In the genomic region with DNA sequence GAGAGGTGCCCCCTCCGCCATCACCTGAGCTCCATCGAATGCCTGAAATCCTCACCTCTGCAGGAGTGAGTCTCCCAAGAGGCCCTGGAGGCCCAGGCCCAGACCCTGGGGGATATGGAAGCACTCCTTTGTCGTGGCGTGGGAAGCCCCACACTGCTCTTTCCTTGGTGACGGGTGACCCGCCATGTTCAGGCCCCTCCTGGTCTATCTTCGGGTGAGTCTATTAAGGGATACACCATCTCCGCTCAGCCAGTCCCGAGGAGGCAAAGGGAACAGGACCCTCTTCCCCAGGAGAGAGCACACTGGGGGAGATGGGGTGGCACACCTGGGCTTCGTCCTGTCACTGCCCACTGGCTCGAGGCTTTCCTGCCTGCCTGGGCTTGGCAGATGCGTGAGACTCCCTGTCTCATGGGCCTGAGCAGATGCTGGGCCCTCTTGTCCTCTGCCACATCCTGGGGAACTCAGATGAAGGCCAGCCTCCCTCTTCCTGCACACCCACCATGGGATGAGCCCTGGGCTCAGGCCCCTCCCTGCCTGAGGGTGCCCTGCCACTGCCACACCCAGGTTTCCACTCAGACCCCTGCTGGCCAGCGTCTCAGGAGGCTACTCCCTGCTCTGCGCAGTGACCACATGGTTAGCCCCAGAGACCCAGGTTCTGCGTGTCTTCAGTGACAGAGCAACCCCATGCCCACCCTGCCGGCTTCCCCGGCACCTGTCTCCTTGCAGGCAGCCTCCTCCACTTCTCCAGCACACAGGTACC, we compare ENCODE assay signal across 26 cellular contexts. TPM values are rescaled to one million over a fixed set of nuclear protein-coding genes. Genes with fewer than 3 reads are reported as not detected.
DNase-seq lines count a peak whose midpoint lies in the region; ATAC-seq, FAIRE-seq and TF ChIP-seq lines count a peak whose summit lies in the region.
"Had no signal": no experiment of that assay in that cellular context is flagged by ENCODE, and none has a peak within 500 bp of the region (broad histone marks: within the 10 kb centered on the region; RNA-seq: fewer than 3 reads in every experiment).

No MANE protein-coding gene starts in this region.

- H3K9me3 Mint-ChIP-seq in glutamatergic neuron (ENCODE audit: unreplicated experiment): peaks cover 8% of the 10 kb centered on the region
- H3K9me3 Mint-ChIP-seq in natural killer cell treated with Interleukin-12 subunit alpha and Interleukin-12 subunit beta and Interleukin-15 and Interleukin-18, amount 100 ng/mL, for 72 hours: no peaks in the 10 kb centered on the region
- H3K9me3 Mint-ChIP-seq: activated naive CD4-positive, alpha-beta T cell treated with anti-CD3 and anti-CD28 coated beads for 36 hours; activated T-cell treated with anti-CD3 and anti-CD28 coated beads, Interleukin-2, amount 50 U/mL, for 4 hours had no signal

- TF ChIP-seq POLR2A in GM12891 (IDR thresholded peaks at IDR 0.05; ENCODE audit: low read depth, low read length): no peak
- no peak for TF ChIP-seq POLR2A in GM12892 (IDR thresholded peaks at IDR 0.05; ENCODE audit: low read depth, low read length)

- no peak for TF ChIP-seq CTCF in glutamatergic neuron (IDR thresholded peaks at IDR 0.05; ENCODE audit: partially characterized antibody, unreplicated experiment)

- no peaks in the 10 kb centered on the region for H3K36me3 Mint-ChIP-seq in glutamatergic neuron (ENCODE audit: unreplicated experiment)
- no peaks in the 10 kb centered on the region for H3K36me3 Mint-ChIP-seq in natural killer cell treated with Interleukin-12 subunit alpha and Interleukin-12 subunit beta and Interleukin-15 and Interleukin-18, amount 100 ng/mL, for 72 hours

- no peak for ATAC-seq in Right ventricle myocardium inferior
- ATAC-seq in left cardiac atrium: no peak
- no peak for ATAC-seq in natural killer cell treated with Interleukin-12 subunit alpha and Interleukin-12 subunit beta and Interleukin-15 and Interleukin-18, amount 100 ng/mL, for 72 hours
- ATAC-seq in GM21528 (IDR thresholded peaks at IDR 0.05; ENCODE audit: low FRiP score, unreplicated experiment): no peak
- ATAC-seq: activated T-cell treated with anti-CD3 and anti-CD28 coated beads, Interleukin-2, amount 50 U/mL, for 4 hours had no signal

- FAIRE-seq in GM12891 (lab: Jason Lieb, UNC): no peak
- FAIRE-seq in GM12892 (lab: Jason Lieb, UNC): no peak
- FAIRE-seq: colon, GM18507 had no signal

- peaks cover 15% of the 10 kb centered on the region for H3K27me3 Mint-ChIP-seq in glutamatergic neuron (ENCODE audit: unreplicated experiment)
- no peaks in the 10 kb centered on the region for H3K27me3 Mint-ChIP-seq in natural killer cell treated with Interleukin-12 subunit alpha and Interleukin-12 subunit beta and Interleukin-15 and Interleukin-18, amount 100 ng/mL, for 72 hours

- no peak overlapping the region for H3K4me3 Mint-ChIP-seq in glutamatergic neuron (ENCODE audit: unreplicated experiment)
- H3K4me3 Mint-ChIP-seq in natural killer cell treated with Interleukin-12 subunit alpha and Interleukin-12 subunit beta and Interleukin-15 and Interleukin-18, amount 100 ng/mL, for 72 hours: peak overlapping the region; percentile 53
- H3K4me3 Mint-ChIP-seq: activated naive CD4-positive, alpha-beta T cell treated with anti-CD3 and anti-CD28 coated beads for 36 hours; activated T-cell treated with anti-CD3 and anti-CD28 coated beads, Interleukin-2, amount 50 U/mL, for 4 hours had no signal

- H3K4me1 Mint-ChIP-seq in glutamatergic neuron (ENCODE audit: low read depth, unreplicated experiment): peaks cover 9% of the 10 kb centered on the region
- H3K4me1 Mint-ChIP-seq in natural killer cell treated with Interleukin-12 subunit alpha and Interleukin-12 subunit beta and Interleukin-15 and Interleukin-18, amount 100 ng/mL, for 72 hours (ENCODE audit: low read depth in 2 of 2): peaks cover 37 to 38% of the 10 kb centered on the region in 2 donors

- intact Hi-C loops in Right ventricle myocardium inferior (cut with DNase I): no loop called here
- intact Hi-C loops in left cardiac atrium (cut with DNase I): no loop called here

- H3K27ac Mint-ChIP-seq in glutamatergic neuron (ENCODE audit: unreplicated experiment): no peak overlapping the region
- H3K27ac Mint-ChIP-seq in natural killer cell treated with Interleukin-12 subunit alpha and Interleukin-12 subunit beta and Interleukin-15 and Interleukin-18, amount 100 ng/mL, for 72 hours: no peak overlapping the region
- H3K27ac Mint-ChIP-seq: activated naive CD4-positive, alpha-beta T cell treated with anti-CD3 and anti-CD28 coated beads for 36 hours had no signal

- DNase-seq in Right ventricle myocardium inferior (ENCODE audit: missing footprints) (peak; percentile 52), left cardiac atrium (no peak), glutamatergic neuron (peak; percentile 8), GM12891 (ENCODE audit: insufficient read length, low spot score) (no peak), GM12892 (ENCODE audit: insufficient read length) (no peak)
- no peak for DNase-seq in natural killer cell treated with Interleukin-12 subunit alpha and Interleukin-12 subunit beta and Interleukin-15 and Interleukin-18, amount 100 ng/mL, for 72 hours (ENCODE audit: low spot score)
- DNase-seq: activated CD4-positive, CD25-positive, alpha-beta regulatory T cell; activated CD8-positive, alpha-beta memory T cell treated with anti-CD3 and anti-CD28 coated beads for 24 hours; activated naive CD4-positive, alpha-beta T cell treated with anti-CD3 and anti-CD28 coated beads for 36 hours; activated T-cell treated with anti-CD3 and anti-CD28 coated beads, Interleukin-2, amount 50 U/mL, for 4 hours; amniotic stem cell; DMS79 treated with DMSO at 0.1 percent for 48 hours; effector memory CD4-positive, alpha-beta T cell; erythroblast; GF-D8; mesenchymal stem cell; NCI-H1092; NCI-H187; NCI-H2171; NCI-H524 treated with DMSO at 0.1 percent for 48 hours; retina; SJCRH30; stimulated activated CD4-positive, alpha-beta T cell treated with anti-CD3 and anti-CD28 coated beads, Interleukin-2, amount 100 ng/mL, for 24 hours had no signal

TF ChIP-seq in GM12891, 5 proteins besides CTCF, POLR2A, EP300 and RAD21:
- no peak for TF ChIP-seq TAF1 (IDR thresholded peaks at IDR 0.05; ENCODE audit: low read depth, low read length)
- TF ChIP-seq SPI1 (IDR thresholded peaks at IDR 0.05; ENCODE audit: low read depth, low read length): no peak
- TF ChIP-seq POU2F2 (IDR thresholded peaks at IDR 0.05; ENCODE audit: low read depth, low read length): no peak
- TF ChIP-seq POLR2AphosphoS5 (IDR thresholded peaks at IDR 0.05; ENCODE audit: low read depth, low read length): no peak
- no peak for TF ChIP-seq PAX5 (IDR thresholded peaks at IDR 0.05; ENCODE audit: insufficient read depth, low read length, severe bottlenecking)
TF ChIP-seq in GM12891: peak in this region for 0.

RNA-seq across cellular contexts. Expression of gene NPHP4, which starts 3.8 kb away (rescaled TPM):
- total RNA-seq in Right ventricle myocardium inferior: 4.8 TPM
- 1 to 10 TPM; 5.1 to 7.3 TPM for total RNA-seq in left cardiac atrium
- 28.4 TPM for total RNA-seq in glutamatergic neuron (ENCODE audit: unreplicated experiment)
- total RNA-seq in natural killer cell treated with Interleukin-12 subunit alpha and Interleukin-12 subunit beta and Interleukin-15 and Interleukin-18, amount 100 ng/mL, for 72 hours: 10 to 100 TPM; 27.6 to 58.5 TPM
- 4.0 TPM for polyA plus RNA-seq in GM12891 (2012; ENCODE audit: low read depth, missing spikeins)
- polyA plus RNA-seq in GM12892 (2012; ENCODE audit: missing spikeins): 4.7 TPM

RNA-seq across cellular contexts. Expression of gene KCNAB2, which starts 49.6 kb away (rescaled TPM):
- total RNA-seq in Right ventricle myocardium inferior (21.0 TPM), left cardiac atrium (10 to 100 TPM; 13.2 to 14.7 TPM), glutamatergic neuron (ENCODE audit: unreplicated experiment) (20.4 TPM)
- total RNA-seq in natural killer cell treated with Interleukin-12 subunit alpha and Interleukin-12 subunit beta and Interleukin-15 and Interleukin-18, amount 100 ng/mL, for 72 hours: 100 to 1,000 TPM; 157 to 360 TPM
- polyA plus RNA-seq in GM12891 (2012; ENCODE audit: low read depth, missing spikeins): 47.5 TPM
- 50.2 TPM for polyA plus RNA-seq in GM12892 (2012; ENCODE audit: missing spikeins)

Comparison
In these comparisons a context has a peak if more than half of its experiments do, and no peak if none do; other contexts are left out.
1. DNase-seq: peak in Right ventricle myocardium inferior (single experiment) and glutamatergic neuron (single experiment); none in left cardiac atrium (single experiment), natural killer cell treated with Interleukin-12 subunit alpha and Interleukin-12 subunit beta and Interleukin-15 and Interleukin-18, amount 100 ng/mL, for 72 hours (single experiment), GM12891 (single experiment) and GM12892 (single experiment).